ENCODE assay signal across 6 cellular contexts in genomic region chr10:114897593-114897992, GRCh38.
"Had no signal": no experiment of that assay in that cellular context is flagged by ENCODE, and none has a peak within 500 bp of the region (broad histone marks: within the 10 kb centered on the region; RNA-seq: fewer than 3 reads in every experiment).

No MANE protein-coding gene starts in this region.

- DNase-seq: IMR-90, KBM-7, KG1 had no signal

- FAIRE-seq: HTR-8/SVneo, K562 had no signal

- ATAC-seq: K562 had no signal

- H3K27ac ChIP-seq: HL-60 had no signal

- H3K4me3 ChIP-seq: K562 had no signal
